12 cellular contexts compared by ENCODE assay signal in genomic region chr1:169925505-169926482, GRCh38. TPM values are rescaled to one million over a fixed set of nuclear protein-coding genes. Genes with fewer than 3 reads are reported as not detected.
A peak's percentile ranks its signal among the peaks of the same experiment; 100 is the strongest.
DNase-seq lines count a peak whose midpoint lies in the region; ATAC-seq and TF ChIP-seq lines count a peak whose summit lies in the region.
"Had no signal": no experiment of that assay in that cellular context is flagged by ENCODE, and none has a peak within 500 bp of the region (broad histone marks: within the 10 kb centered on the region; RNA-seq: fewer than 3 reads in every experiment).

No MANE protein-coding gene starts in this region.

- H3K27me3 Mint-ChIP-seq in T-helper 1 cell treated with Interleukin-12 subunit alpha and Interleukin-12 subunit beta and Interleukin-4 antibody, amounts not matched to agents 30 μg/mL and 1 μg/mL, for 36 hours (ENCODE audit: low read depth) = no peaks in the 10 kb centered on the region
- H3K27me3 Mint-ChIP-seq: activated CD4-positive, alpha-beta T cell treated with anti-CD3 and anti-CD28 coated beads, Interleukin-2, amount 10 ng/mL, durations not matched to agents 7 days and 5 days had no signal

- H3K9me3 ChIP-seq in right cardiac atrium (ENCODE audit: control insufficient read depth, low read length) (no peaks in the 10 kb centered on the region), upper lobe of right lung (no peaks in the 10 kb centered on the region)

- peaks cover 7% of the 10 kb centered on the region for H3K4me1 Mint-ChIP-seq in T-helper 1 cell treated with Interleukin-12 subunit alpha and Interleukin-12 subunit beta and Interleukin-4 antibody, amounts not matched to agents 30 μg/mL and 1 μg/mL, for 36 hours (ENCODE audit: low read depth)

- intact Hi-C loops in left ventricle myocardium superior (cut with micrococcal nuclease) = loop anchor here (5.0 kb wide), 1 partner anchor 957 kb away; no protein-coding TSS in a partner anchor
- intact Hi-C loops in right cardiac atrium (cut with DNase I) = loop anchor here in 2 of 4 donors (10.0 kb wide), 2 partner anchors 849 to 959 kb away; no protein-coding TSS in a partner anchor
- intact Hi-C loops in upper lobe of right lung (cut with DNase I) = no loop called here

- H3K27me3 ChIP-seq in right cardiac atrium (ENCODE audit: control insufficient read depth, insufficient read depth) = no peaks in the 10 kb centered on the region
- H3K27me3 ChIP-seq in upper lobe of right lung = no peaks in the 10 kb centered on the region

- WGBS in right cardiac atrium = 72% methylated on average over 3 of the region's 3 CpGs

- H3K4me3 ChIP-seq in right cardiac atrium (ENCODE audit: low read length) = no peak overlapping the region
- no peak overlapping the region for H3K4me3 ChIP-seq in upper lobe of right lung

- H3K27ac ChIP-seq in right cardiac atrium (ENCODE audit: low read length) = no peak overlapping the region
- peak overlapping the region; percentile 25 for H3K27ac ChIP-seq in upper lobe of right lung

- TF ChIP-seq CTCF in upper lobe of right lung (IDR thresholded peaks at IDR 0.05) = no peak

- DNase-seq in left ventricle myocardium superior = no peak
- no peak for DNase-seq in right cardiac atrium
- no peak for DNase-seq in upper lobe of right lung
- no peak for DNase-seq in cerebellar nuclear complex (lab: John Stamatoyannopoulos, UW)
- DNase-seq in activated CD4-positive, alpha-beta T cell treated with anti-CD3 and anti-CD28 coated beads for 1 hour = no peak
- DNase-seq: activated CD4-positive, alpha-beta T cell treated with anti-CD3 and anti-CD28 coated beads, Interleukin-2, amount 10 ng/mL, durations not matched to agents 7 days and 5 days; DMS 273 treated with DMSO at 0.1 percent for 48 hours; GOT3; retina had no signal

- no peaks in the 10 kb centered on the region for H3K36me3 ChIP-seq in upper lobe of right lung

- H3K9me3 Mint-ChIP-seq in T-helper 1 cell treated with Interleukin-12 subunit alpha and Interleukin-12 subunit beta and Interleukin-4 antibody, amounts not matched to agents 30 μg/mL and 1 μg/mL, for 36 hours = no peaks in the 10 kb centered on the region
- H3K9me3 Mint-ChIP-seq: activated CD4-positive, alpha-beta T cell treated with anti-CD3 and anti-CD28 coated beads, Interleukin-2, amount 10 ng/mL, durations not matched to agents 7 days and 5 days had no signal

- H3K36me3 Mint-ChIP-seq in T-helper 1 cell treated with Interleukin-12 subunit alpha and Interleukin-12 subunit beta and Interleukin-4 antibody, amounts not matched to agents 30 μg/mL and 1 μg/mL, for 36 hours (ENCODE audit: low read depth) = peaks cover 12% of the 10 kb centered on the region

- peak overlapping the region; percentile 10 for H3K27ac Mint-ChIP-seq in T-helper 1 cell treated with Interleukin-12 subunit alpha and Interleukin-12 subunit beta and Interleukin-4 antibody, amounts not matched to agents 30 μg/mL and 1 μg/mL, for 36 hours
- H3K27ac Mint-ChIP-seq: activated CD4-positive, alpha-beta T cell treated with anti-CD3 and anti-CD28 coated beads, Interleukin-2, amount 10 ng/mL, durations not matched to agents 7 days and 5 days had no signal

- ATAC-seq in left ventricle myocardium superior = peak; percentile 41
- no peak for ATAC-seq in right cardiac atrium
- peak; percentile 67 for ATAC-seq in HG03064 (IDR thresholded peaks at IDR 0.05; ENCODE audit: low read depth, unreplicated experiment)
- ATAC-seq in upper lobe of right lung = peak; percentile 82
- no peak for ATAC-seq in HG02840 (IDR thresholded peaks at IDR 0.05; ENCODE audit: low FRiP score, unreplicated experiment)

- H3K4me1 ChIP-seq in right cardiac atrium (ENCODE audit: control insufficient read depth, insufficient read depth, low read length) (no peaks in the 10 kb centered on the region), upper lobe of right lung (peaks cover 14% of the 10 kb centered on the region)

- peak overlapping the region; percentile 17 for H3K4me3 Mint-ChIP-seq in T-helper 1 cell treated with Interleukin-12 subunit alpha and Interleukin-12 subunit beta and Interleukin-4 antibody, amounts not matched to agents 30 μg/mL and 1 μg/mL, for 36 hours
- H3K4me3 Mint-ChIP-seq: activated CD4-positive, alpha-beta T cell treated with anti-CD3 and anti-CD28 coated beads, Interleukin-2, amount 10 ng/mL, durations not matched to agents 7 days and 5 days had no signal

RNA-seq across cellular contexts. Expression of gene SCYL3, which starts 32.1 kb away (rescaled TPM):
- total RNA-seq in left ventricle myocardium superior (5.3 TPM), right cardiac atrium (1 to 10 TPM; 5.7 to 7.1 (median 6.1) TPM), upper lobe of right lung (12.0 TPM)
- polyA plus RNA-seq in right cardiac atrium = 2.6 TPM

Comparison
In these comparisons a context has a peak if more than half of its experiments do, and no peak if none do; other contexts are left out.
1. ATAC-seq: peak in left ventricle myocardium superior (single experiment), HG03064 (single experiment) and upper lobe of right lung (single experiment); none in right cardiac atrium (0 of 2) and HG02840 (single experiment).